In genomic region chr3:157786618-157787017, GRCh38 we compare ENCODE assay signal across 1 cellular context.
TF ChIP-seq lines count a peak whose summit lies in the region.

No MANE protein-coding gene starts in this region.

TF ChIP-seq in WTC11, 78 proteins besides CTCF, POLR2A, EP300 and RAD21 (continued from another document):
- TF ChIP-seq ZNF423 (CRISPR knock-in tag; IDR thresholded peaks at IDR 0.05), result no peak
- TF ChIP-seq ZNF121 (CRISPR knock-in tag; IDR thresholded peaks at IDR 0.05), result no peak
- no peak for TF ChIP-seq MXD4 (CRISPR knock-in tag; IDR thresholded peaks at IDR 0.05; ENCODE audit: borderline replicate concordance)
- TF ChIP-seq ETV6 (CRISPR knock-in tag; IDR thresholded peaks at IDR 0.05), result no peak
